1 cellular context compared by ENCODE assay signal in genomic region chr1:179080866-179081695, GRCh38.
TF ChIP-seq lines count a peak whose summit lies in the region.

No MANE protein-coding gene starts in this region.

TF ChIP-seq in K562, 482 proteins besides CTCF, POLR2A, EP300 and RAD21 (continued from another document and continues in another):
- TF ChIP-seq ZMIZ1 (IDR thresholded peaks at IDR 0.05; ENCODE audit: low read depth in 2 of 2, low read length in 2 of 2) (no peak), BCLAF1 (IDR thresholded peaks at IDR 0.05; ENCODE audit: borderline replicate concordance in 1 of 2, control insufficient read depth in 1 of 2, low read depth in 2 of 2, low read length in 1 of 2) (no peak), SMARCC2 (IDR thresholded peaks at IDR 0.05; ENCODE audit: low read depth) (no peak), ZBED1 (IDR thresholded peaks at IDR 0.05) (0 out of 2 replicates have a peak, but pooled peaks have one; percentile 28), SRSF7 (optimal IDR thresholded peaks at IDR 0.05; ENCODE audit: low read depth, low read length) (no peak), SIN3B (IDR thresholded peaks at IDR 0.05; ENCODE audit: low read depth) (no peak), E2F6 (IDR thresholded peaks at IDR 0.05; ENCODE audit: borderline replicate concordance in 1 of 2, extremely low read depth in 1 of 2, insufficient read depth in 1 of 2, insufficient read length in 1 of 2, low read depth in 1 of 2, low read length in 1 of 2, poor library complexity in 1 of 2, severe bottlenecking in 1 of 2) (peak in 1 of 2 experiments; percentile 1), ZNF695 (CRISPR knock-in tag; IDR thresholded peaks at IDR 0.05) (no peak), GTF2A2 (tag; IDR thresholded peaks at IDR 0.05) (no peak), HSF4 (CRISPR knock-in tag; IDR thresholded peaks at IDR 0.05; ENCODE audit: borderline replicate concordance) (no peak), FOXA3 (CRISPR knock-in tag; conservative IDR thresholded peaks at IDR 0.05 in 1 of 2, IDR thresholded peaks at IDR 0.05 in 1 of 2) (no peak), ADNP (tag; IDR thresholded peaks at IDR 0.05) (no peak), E2F3 (CRISPR knock-in tag; IDR thresholded peaks at IDR 0.05) (peak; percentile 66; the same call in 1 of the 2 replicates), ZBTB7A (IDR thresholded peaks at IDR 0.05; ENCODE audit: borderline replicate concordance, control insufficient read depth, low read depth, low read length) (peak; percentile 34; the same call in 1 of the 2 replicates), DEAF1 (CRISPR knock-in tag; IDR thresholded peaks at IDR 0.05) (no peak), STAG1 (CRISPR knock-in tag; IDR thresholded peaks at IDR 0.05; ENCODE audit: borderline replicate concordance) (no peak), SIN3A (IDR thresholded peaks at IDR 0.05; ENCODE audit: borderline replicate concordance in 2 of 2, control insufficient read depth in 1 of 2, low read depth in 2 of 2, low read length in 2 of 2) (peak in 1 of 2 experiments; percentile 38; a peak in 1 of 4 replicates), ZNF316 (IDR thresholded peaks at IDR 0.05) (0 out of 2 replicates have a peak, but pooled peaks have one; percentile 7), PHB (CRISPR knock-in tag; IDR thresholded peaks at IDR 0.05) (no peak), BCL6 (CRISPR knock-in tag; IDR thresholded peaks at IDR 0.05) (no peak), TFE3 (CRISPR knock-in tag; IDR thresholded peaks at IDR 0.05) (no peak), KAT7 (CRISPR knock-in tag; IDR thresholded peaks at IDR 0.05; ENCODE audit: borderline replicate concordance) (0 out of 2 replicates have a peak, but pooled peaks have one; percentile 74), MAFK (IDR thresholded peaks at IDR 0.05; ENCODE audit: low read length) (0 out of 2 replicates have a peak, but pooled peaks have one; percentile 10), SAFB2 (IDR thresholded peaks at IDR 0.05; ENCODE audit: borderline replicate concordance, low read depth, low read length, severe bottlenecking) (no peak), THRAP3 (IDR thresholded peaks at IDR 0.05; ENCODE audit: borderline replicate concordance) (no peak), MYC (IDR thresholded peaks at IDR 0.05; ENCODE audit: low read depth, low read length) (no peak), MYC (CRISPR knock-in tag; IDR thresholded peaks at IDR 0.05; ENCODE audit: borderline replicate concordance, low read depth) (no peak), FOXP4 (CRISPR knock-in tag; IDR thresholded peaks at IDR 0.05; ENCODE audit: borderline replicate concordance) (no peak), ARNT (IDR thresholded peaks at IDR 0.05) (no peak), SMC3 (conservative IDR thresholded peaks at IDR 0.05; ENCODE audit: insufficient read depth, low read depth, low read length) (0 out of 2 replicates have a peak, but pooled peaks have one; percentile 25), ZBTB8A (IDR thresholded peaks at IDR 0.05; ENCODE audit: partially characterized antibody) (no peak), E2F8 (IDR thresholded peaks at IDR 0.05; ENCODE audit: low read depth, partially characterized antibody) (no peak), BRD4 (IDR thresholded peaks at IDR 0.05) (no peak), NCOA2 (IDR thresholded peaks at IDR 0.05; ENCODE audit: partially characterized antibody in 2 of 2) (no peak), FOS (IDR thresholded peaks at IDR 0.05; ENCODE audit: extremely low read depth, insufficient read length) (no peak), ZNF143 (CRISPR knock-in tag; IDR thresholded peaks at IDR 0.05) (no peak), YY1 (IDR thresholded peaks at IDR 0.05; ENCODE audit: borderline replicate concordance in 1 of 3, control insufficient read depth in 1 of 3, extremely low read depth in 1 of 3, insufficient read depth in 3 of 3, insufficient read length in 1 of 3, insufficient replicate concordance in 2 of 3, low read depth in 1 of 3, low read length in 2 of 3) (no peak), MIER1 (IDR thresholded peaks at IDR 0.05; ENCODE audit: low read depth) (peak; percentile 55; the same call in 1 of the 2 replicates), U2AF1 (optimal IDR thresholded peaks at IDR 0.05; ENCODE audit: low read depth, low read length) (no peak), NRF1 (conservative IDR thresholded peaks at IDR 0.05 in 1 of 2, IDR thresholded peaks at IDR 0.05 in 1 of 2) (no peak), SREBF1 (IDR thresholded peaks at IDR 0.05; ENCODE audit: borderline replicate concordance, low read depth, low read length) (no peak), FOSL1 (tag; conservative IDR thresholded peaks at IDR 0.05) (0 out of 2 replicates have a peak, but pooled peaks have one; percentile 18), SMAD2 (IDR thresholded peaks at IDR 0.05; ENCODE audit: low read depth, low read length) (no peak), RBM15 (IDR thresholded peaks at IDR 0.05; ENCODE audit: insufficient read depth, low read length) (no peak), ZNF57 (CRISPR knock-in tag; IDR thresholded peaks at IDR 0.05) (no peak), MBD2 (IDR thresholded peaks at IDR 0.05; ENCODE audit: borderline replicate concordance, low read depth) (no peak)
